In genomic region chr5:81819556-81820314, GRCh38 we compare ENCODE assay signal across 12 cellular contexts.
A peak's percentile ranks its signal among the peaks of the same experiment; 100 is the strongest.
DNase-seq lines count a peak whose midpoint lies in the region; ATAC-seq, FAIRE-seq and TF ChIP-seq lines count a peak whose summit lies in the region.
"Had no signal": no experiment of that assay in that cellular context is flagged by ENCODE, and none has a peak within 500 bp of the region (broad histone marks: within the 10 kb centered on the region; RNA-seq: fewer than 3 reads in every experiment).

No MANE protein-coding gene starts in this region.

- peaks cover 13% of the 10 kb centered on the region for H3K4me1 Mint-ChIP-seq in neural progenitor cell

- H4K20me1 ChIP-seq in neural progenitor cell (ENCODE audit: low read depth), result no peaks in the 10 kb centered on the region

- intact Hi-C loops in prostate gland (cut with DNase I), result no loop called here

- no peak for TF ChIP-seq CTCF in NB4 (IDR thresholded peaks at IDR 0.05; ENCODE audit: low read depth, low read length)
- no peak for TF ChIP-seq CTCF in bronchial epithelial cell (IDR thresholded peaks at IDR 0.05; ENCODE audit: insufficient read depth, low read length, severe bottlenecking)
- no peak for TF ChIP-seq CTCF in neural progenitor cell (IDR thresholded peaks at IDR 0.05)
- TF ChIP-seq CTCF in prostate gland (IDR thresholded peaks at IDR 0.05), result no peak

- H3F3A ChIP-seq in neural progenitor cell (ENCODE audit: low read depth), result no peaks in the 10 kb centered on the region

- H2AFZ ChIP-seq in neural progenitor cell (replicated peaks), result no peak overlapping the region

- peaks cover 3% of the 10 kb centered on the region for H3K4me1 ChIP-seq in neural progenitor cell
- peaks cover 5% of the 10 kb centered on the region for H3K4me1 ChIP-seq in prostate gland (replicated peaks)

- H3K4me2 ChIP-seq in neural progenitor cell, result no peak overlapping the region

- no peak overlapping the region for H3K9ac ChIP-seq in neural progenitor cell

- peaks cover 8% of the 10 kb centered on the region for H3K27me3 Mint-ChIP-seq in neural progenitor cell (ENCODE audit: insufficient read depth, low read depth)

- H3K4me3 ChIP-seq in NB4 (ENCODE audit: low read depth, low read length) (no peak overlapping the region), bronchial epithelial cell (ENCODE audit: low read depth, low read length) (no peak overlapping the region), neural progenitor cell (no peak overlapping the region), prostate gland (no peak overlapping the region)
- H3K4me3 ChIP-seq: GM12878, psoas muscle had no signal

- FAIRE-seq in bronchial epithelial cell (lab: Jason Lieb, UNC), result no peak
- FAIRE-seq: GM12878 had no signal

- H3K9me3 ChIP-seq in neural progenitor cell (ENCODE audit: low read depth) (no peaks in the 10 kb centered on the region), prostate gland (no peaks in the 10 kb centered on the region)
- H3K9me3 ChIP-seq: psoas muscle had no signal

- peak overlapping the region; percentile 60 for H3K27ac Mint-ChIP-seq in neural progenitor cell

- H3K27me3 ChIP-seq in bronchial epithelial cell (ENCODE audit: control insufficient read depth, insufficient read depth, low read length) (no peaks in the 10 kb centered on the region), neural progenitor cell (no peaks in the 10 kb centered on the region), prostate gland (replicated peaks; ENCODE audit: insufficient read depth) (no peaks in the 10 kb centered on the region)

- H3K36me3 Mint-ChIP-seq in neural progenitor cell, result peaks cover 4% of the 10 kb centered on the region
- H3K36me3 Mint-ChIP-seq: brain had no signal

- H3K27ac ChIP-seq in neural progenitor cell (no peak overlapping the region), prostate gland (no peak overlapping the region)
- H3K27ac ChIP-seq: psoas muscle had no signal

- H3K79me2 ChIP-seq in neural progenitor cell (ENCODE audit: low read depth), result no peaks in the 10 kb centered on the region

- H3K36me3 ChIP-seq in bronchial epithelial cell (ENCODE audit: control insufficient read depth, insufficient read depth, low read length), result no peaks in the 10 kb centered on the region
- H3K36me3 ChIP-seq in neural progenitor cell, result no peaks in the 10 kb centered on the region
- H3K36me3 ChIP-seq in prostate gland, result no peaks in the 10 kb centered on the region

- 76% methylated on average over 6 of the region's 6 CpGs for WGBS in prostate gland

- no peak for TF ChIP-seq POLR2A in NB4 (IDR thresholded peaks at IDR 0.05; ENCODE audit: extremely low read depth, insufficient read length)
- no peak for TF ChIP-seq POLR2A in prostate gland (IDR thresholded peaks at IDR 0.05)

- H3K9me3 Mint-ChIP-seq in neural progenitor cell, result peaks cover 5% of the 10 kb centered on the region

- peak; percentile 6 to 24 for DNase-seq in NCI-H526 (lab: John Stamatoyannopoulos, UW)
- no peak for DNase-seq in NCI-H526 treated with DMSO at 0.1 percent for 48 hours (lab: John Stamatoyannopoulos, UW)
- peak; percentile 26 for DNase-seq in NB4 (ENCODE audit: low read depth)
- DNase-seq in bronchial epithelial cell (ENCODE audit: low read depth), result peak; percentile 87
- DNase-seq in neural progenitor cell (ENCODE audit: low spot score), result no peak
- no peak for DNase-seq in DMS153 (lab: John Stamatoyannopoulos, UW)
- DNase-seq in prostate gland (ENCODE audit: low spot score), result no peak
- DNase-seq: psoas muscle, RPMI8226 had no signal

- no peak for ATAC-seq in GM19397 (IDR thresholded peaks at IDR 0.05; ENCODE audit: unreplicated experiment)
- ATAC-seq: GM12878 had no signal

- H3K4me3 Mint-ChIP-seq in neural progenitor cell, result no peak overlapping the region
- H3K4me3 Mint-ChIP-seq: brain had no signal

Comparison
In these comparisons a context has a peak if more than half of its experiments do, and no peak if none do; other contexts are left out.
1. DNase-seq: peak in NCI-H526 (2 of 2), NB4 (single experiment) and bronchial epithelial cell (single experiment); none in NCI-H526 treated with DMSO at 0.1 percent for 48 hours (single experiment), neural progenitor cell (single experiment), DMS153 (single experiment) and prostate gland (single experiment).